In the genomic region with DNA sequence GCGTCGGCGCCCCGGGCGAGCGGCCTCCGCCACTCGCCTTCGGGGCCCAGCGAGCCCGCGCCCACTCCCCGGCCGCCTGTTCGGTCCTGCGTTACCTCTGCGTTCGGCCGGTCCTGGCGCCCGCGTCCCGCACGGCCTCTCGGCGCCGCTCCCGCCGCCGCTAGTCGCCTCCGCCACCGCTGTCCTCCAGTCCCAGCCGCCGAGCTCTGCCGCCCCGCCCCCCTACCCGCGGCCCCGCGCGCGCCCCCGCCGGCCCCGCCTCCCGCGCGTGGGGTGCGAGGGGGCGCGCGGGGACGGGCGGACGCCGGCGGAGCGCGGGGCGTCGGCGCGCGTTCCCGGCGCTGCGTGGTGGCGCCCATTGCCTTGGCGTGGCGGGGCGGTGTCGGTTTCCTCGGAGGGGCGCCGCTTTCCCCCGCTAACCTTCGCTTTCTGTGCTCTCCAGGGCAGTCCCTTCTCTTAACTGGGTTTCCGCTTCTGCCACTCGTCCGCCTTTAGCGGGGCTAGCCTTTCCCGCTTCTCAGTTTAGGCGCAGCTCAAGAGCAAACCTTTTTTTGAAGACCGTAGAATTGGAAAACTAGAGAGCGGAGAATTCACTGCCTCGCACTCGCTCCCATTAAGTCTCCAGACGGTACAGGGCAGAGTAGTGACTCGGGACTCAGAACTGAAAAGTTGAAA, we compare ENCODE assay signal across 8 cellular contexts. TPM values are rescaled to one million over a fixed set of nuclear protein-coding genes. Genes with fewer than 3 reads are reported as not detected.
A peak's percentile ranks its signal among the peaks of the same experiment; 100 is the strongest.
DNase-seq lines count a peak whose midpoint lies in the region; ATAC-seq, FAIRE-seq and TF ChIP-seq lines count a peak whose summit lies in the region.

HP1BP3 (minus strand) TSS at position 208 of the 675 bp plus-strand sequence. CDS start 6,867 bp downstream, outside the sequence.

- H3K27me3 ChIP-seq in ACC112 (ENCODE audit: insufficient read depth, low read length) = no peaks in the 10 kb centered on the region
- H3K27me3 ChIP-seq in keratinocyte (ENCODE audit: control insufficient read depth, extremely low read depth, insufficient read depth, low read length) = no peaks in the 10 kb centered on the region

- no peaks in the 10 kb centered on the region for H3K9me1 ChIP-seq in keratinocyte (ENCODE audit: control insufficient read depth, extremely low read depth, insufficient read depth, low read length)

- H2AFZ ChIP-seq in ACC112 (ENCODE audit: low read length, unreplicated experiment) (peak within 1 kb of the TSS; percentile 56), keratinocyte (ENCODE audit: control insufficient read depth, low read length) (peak within 1 kb of the TSS; percentile 89)

- H3K4me1 ChIP-seq in ACC112 (ENCODE audit: control insufficient read depth, insufficient read depth, low read length, unreplicated experiment) (peaks cover 18% of the 10 kb centered on the region), keratinocyte (ENCODE audit: control insufficient read depth, extremely low read depth, insufficient read depth, low read length) (peaks cover 13% of the 10 kb centered on the region)

- peak within 1 kb of the TSS; percentile 98 for H3K4me2 ChIP-seq in keratinocyte (ENCODE audit: control insufficient read depth, extremely low read depth, insufficient read depth, low read depth, low read length)

- peak within 1 kb of the TSS; percentile 84 for H3K27ac ChIP-seq in ACC112 (ENCODE audit: low read depth, low read length)
- H3K27ac ChIP-seq in keratinocyte (ENCODE audit: control insufficient read depth, insufficient read depth, low read length) = peak within 1 kb of the TSS; percentile 93

- H3K79me2 ChIP-seq in ACC112 (ENCODE audit: control insufficient read depth, insufficient read depth, low read length, unreplicated experiment) = peaks cover 41% of the 10 kb centered on the region
- H3K79me2 ChIP-seq in keratinocyte (ENCODE audit: control insufficient read depth, insufficient read depth, low read length) = peaks cover 41% of the 10 kb centered on the region

- dilution Hi-C loops in keratinocyte (cut with MboI; ENCODE audit: extremely low pct_ligation_motif_present, low sequenced_read_pairs) = no loop called here

- no peak for TF ChIP-seq CTCF in keratinocyte (optimal IDR thresholded peaks at IDR 0.05 in 1 of 3, IDR thresholded peaks at IDR 0.05 in 1 of 3, conservative IDR thresholded peaks at IDR 0.05 in 1 of 3; ENCODE audit: extremely low read depth in 1 of 3, insufficient read depth in 2 of 3, low read length in 3 of 3)

- H3K9me3 ChIP-seq in keratinocyte (ENCODE audit: control insufficient read depth, low read depth, low read length) = no peaks in the 10 kb centered on the region

- ATAC-seq in GM18861 (IDR thresholded peaks at IDR 0.05; ENCODE audit: unreplicated experiment) = peak; percentile 35
- peak; percentile 51 for ATAC-seq in HG03066 (IDR thresholded peaks at IDR 0.05; ENCODE audit: low read depth, unreplicated experiment)

- peaks cover 12% of the 10 kb centered on the region for H4K20me1 ChIP-seq in keratinocyte (ENCODE audit: control insufficient read depth, extremely low read depth, insufficient read depth, low read length)

- H3K36me3 ChIP-seq in ACC112 (ENCODE audit: insufficient read depth, low read length) = no peaks in the 10 kb centered on the region
- H3K36me3 ChIP-seq in keratinocyte (ENCODE audit: control insufficient read depth in 2 of 2, extremely low read depth in 1 of 2, insufficient read depth in 2 of 2, low read length in 2 of 2) = no peaks in the 10 kb centered on the region

- FAIRE-seq in keratinocyte (lab: Jason Lieb, UNC) = no peak

- DNase-seq in NCI-H2196 (lab: John Stamatoyannopoulos, UW; ENCODE audit: unreplicated experiment) = peak; percentile 77
- DNase-seq in activated CD4-positive, CD25-positive, alpha-beta regulatory T cell treated with anti-CD3 and anti-CD28 coated beads, Interleukin-2, amount 50 U/mL, for 16 hours (ENCODE audit: low read depth, low spot score) = peak; percentile 70
- peak; percentile 89 for DNase-seq in central memory CD4-positive, alpha-beta T cell
- no peak for DNase-seq in keratinocyte (ENCODE audit: low read depth, low spot score)
- DNase-seq in stimulated activated CD4-positive, alpha-beta T cell treated with anti-CD3 and anti-CD28 coated beads, Interleukin-12 subunit alpha, Interleukin-12 subunit beta, amount 100 ng/mL, for 48 hours (ENCODE audit: low read depth in 2 of 3, low spot score in 1 of 3) = peak; percentile 47 to 73 (median 67)

- peak within 1 kb of the TSS; percentile 97 for H3K9ac ChIP-seq in keratinocyte (ENCODE audit: control insufficient read depth, extremely low read depth, insufficient read depth, low read length)

- peak within 1 kb of the TSS; percentile 97 for H3K4me3 ChIP-seq in ACC112 (ENCODE audit: low read depth, low read length)
- peak within 1 kb of the TSS; percentile 72 to 96 (median 88) for H3K4me3 ChIP-seq in keratinocyte (ENCODE audit: control insufficient read depth in 2 of 3, extremely low read depth in 1 of 3, insufficient read depth in 2 of 3, low read depth in 1 of 3, low read length in 3 of 3)

RNA-seq across cellular contexts. Expression of gene HP1BP3, which starts in this region (rescaled TPM):
- 92.8 to 156 TPM (median 148 TPM) in 3 replicates for polyA plus RNA-seq in keratinocyte
- 100 TPM for polyA plus RNA-seq in keratinocyte (2011; ENCODE audit: low read depth)
- polyA plus RNA-seq in keratinocyte (2011; cell fraction: cytosol; rRNA removed) = 74.7 and 79.8 TPM in 2 replicates
- 271 and 303 TPM in 2 replicates for polyA plus RNA-seq in keratinocyte (2011; cell fraction: nucleus; rRNA removed)
- 69.7 and 97.5 TPM in 2 replicates for polyA plus RNA-seq in keratinocyte (2012; ENCODE audit: low replicate concordance)
- 19.4 to 82.1 TPM (median 25.5 TPM) in 3 replicates for polyA minus RNA-seq in keratinocyte
- 83.1 TPM for polyA minus RNA-seq in keratinocyte (2011; cell fraction: cytosol; rRNA and poly(A)+ RNA removed)
- polyA minus RNA-seq in keratinocyte (2011; cell fraction: nucleus; rRNA and poly(A)+ RNA removed) = 57.1 and 94.3 TPM in 2 replicates
